In genomic region chr13:110767476-110767875, GRCh38 we compare ENCODE assay signal across 9 cellular contexts.
"Had no signal": no experiment of that assay in that cellular context is flagged by ENCODE, and none has a peak within 500 bp of the region (broad histone marks: within the 10 kb centered on the region; RNA-seq: fewer than 3 reads in every experiment).

No MANE protein-coding gene starts in this region.

- H3K9me3 Mint-ChIP-seq: H9, HFFc6 had no signal

- H3K4me3 Mint-ChIP-seq: GM23338, H9, HFFc6 had no signal

- H2AFZ ChIP-seq: GM23248, GM23338 had no signal

- H3K4me2 ChIP-seq: GM23338 had no signal

- H3K4me3 ChIP-seq: GM23248, GM23338, HAP-1 had no signal

- H3K9ac ChIP-seq: GM23248 had no signal

- DNase-seq: GM23248, GOT3, H7, H9, HCEC 1CT, HFFc6 had no signal

- H3K27ac Mint-ChIP-seq: GM23338, H9, HFFc6 had no signal

- H3K27ac ChIP-seq: GM23248 had no signal

- H3K36me3 ChIP-seq: HAP-1 had no signal

- H3K4me1 Mint-ChIP-seq: H9 had no signal

- H3K9me3 ChIP-seq: HAP-1 had no signal

- H3K4me1 ChIP-seq: HAP-1 had no signal

- ATAC-seq: GM23338, HCT116 had no signal
